In genomic region chr4:16270654-16271328, GRCh38 we compare ENCODE assay signal across 1 cellular context.
TF ChIP-seq lines count a peak whose summit lies in the region.

No MANE protein-coding gene starts in this region.

TF ChIP-seq in H1, 55 proteins besides CTCF, POLR2A, EP300 and RAD21 (continued from another document):
- TF ChIP-seq CHD7 (IDR thresholded peaks at IDR 0.05; ENCODE audit: insufficient replicate concordance, low read length) (no peak), RFX5 (IDR thresholded peaks at IDR 0.05; ENCODE audit: borderline replicate concordance, low read depth, low read length) (no peak), TBP (IDR thresholded peaks at IDR 0.05; ENCODE audit: low read depth, low read length) (no peak), POU5F1 (IDR thresholded peaks at IDR 0.05; ENCODE audit: low read depth, low read length) (no peak), TEAD4 (IDR thresholded peaks at IDR 0.05; ENCODE audit: low read depth, low read length) (no peak), JUN (IDR thresholded peaks at IDR 0.05; ENCODE audit: low read depth, low read length) (no peak)
